In genomic region chr19:41127801-41128300, GRCh38 we compare ENCODE assay signal across 8 cellular contexts. TPM values are rescaled to one million over a fixed set of nuclear protein-coding genes. Genes with fewer than 3 reads are reported as not detected.
A peak's percentile ranks its signal among the peaks of the same experiment; 100 is the strongest.
DNase-seq lines count a peak whose midpoint lies in the region; ATAC-seq and TF ChIP-seq lines count a peak whose summit lies in the region.
"Not testable (repeated sequence)": the region's sequence is repeated elsewhere in the genome, so short reads cannot be mapped to it uniquely, and the experiment has no call there.

No MANE protein-coding gene starts in this region.

- TF ChIP-seq CTCF in HFFc6 (IDR thresholded peaks at IDR 0.05) (peak; percentile 42; the same call in 1 of the 2 replicates), neural crest cell (conservative IDR thresholded peaks at IDR 0.05) (peak; percentile 48)

- H3K4me3 Mint-ChIP-seq in HFFc6 = peak overlapping the region; percentile 50; the same call in 1 of the 2 replicates
- not testable (repeated sequence) for H3K4me3 Mint-ChIP-seq in neural crest cell

- intact Hi-C loops in Right ventricle myocardium inferior (cut with DNase I) = not testable (repeated sequence)

- H3K4me2 ChIP-seq in BLaER1 treated with 17β-estradiol and CSF1 and Interleukin-3, amounts not matched to agents 10 nM and 100 nM = peak overlapping the region; percentile 56 to 93 (median 74)

- not testable (repeated sequence) for H3K27ac ChIP-seq in BLaER1 treated with 17β-estradiol and CSF1 and Interleukin-3, amounts not matched to agents 10 nM and 100 nM

- H3K27me3 Mint-ChIP-seq in HFFc6 (ENCODE audit: insufficient read depth) (peaks cover 32% of the 10 kb centered on the region), neural crest cell (ENCODE audit: low read depth) (peaks cover 35% of the 10 kb centered on the region)

- not testable (repeated sequence) for H3K36me3 ChIP-seq in BLaER1 treated with 17β-estradiol and CSF1 and Interleukin-3, amounts not matched to agents 10 nM and 100 nM

- H3K36me3 Mint-ChIP-seq in HFFc6 (ENCODE audit: low read depth); neural crest cell (ENCODE audit: low read depth): not testable (repeated sequence)

- H3K4me3 ChIP-seq in BLaER1 treated with 17β-estradiol and CSF1 and Interleukin-3, amounts not matched to agents 10 nM and 100 nM = peak overlapping the region in 9 of 10 experiments; percentile 12 to 54 (median 41); a peak in 9 of 20 replicates

- peak; percentile 90 for ATAC-seq in Right ventricle myocardium inferior

- not testable (repeated sequence) for H3K27me3 ChIP-seq in BLaER1 treated with 17β-estradiol and CSF1 and Interleukin-3, amounts not matched to agents 10 nM and 100 nM

- H3K9ac ChIP-seq in BLaER1 treated with 17β-estradiol and CSF1 and Interleukin-3, amounts not matched to agents 10 nM and 100 nM = peak overlapping the region in 2 of 11 experiments; percentile 1 to 46; a peak in 2 of 22 replicates

- H3K27ac Mint-ChIP-seq in HFFc6; neural crest cell (ENCODE audit: unreplicated experiment): not testable (repeated sequence)

- not testable (repeated sequence) for H4K20me1 ChIP-seq in BLaER1 treated with 17β-estradiol and CSF1 and Interleukin-3, amounts not matched to agents 10 nM and 100 nM

- H3K9me3 Mint-ChIP-seq in HFFc6, neural crest cell: not testable (repeated sequence)

- H3K9me3 ChIP-seq in BLaER1 treated with 17β-estradiol and CSF1 and Interleukin-3, amounts not matched to agents 10 nM and 100 nM (replicated peaks in 1 of 11) = not testable (repeated sequence)

- not testable (repeated sequence) for H3K4me1 Mint-ChIP-seq in HFFc6 (ENCODE audit: low read depth); neural crest cell

- peaks cover 0 to 11% (median 8%) of the 10 kb centered on the region in 10 experiments; a peak in 11 of 20 replicates for H3K4me1 ChIP-seq in BLaER1 treated with 17β-estradiol and CSF1 and Interleukin-3, amounts not matched to agents 10 nM and 100 nM

- DNase-seq in HFFc6 (peak; percentile 20), NCI-H82 (lab: John Stamatoyannopoulos, UW) (peak; percentile 88), amniotic epithelial cell (ENCODE audit: low read depth) (peak; percentile 43), Right ventricle myocardium inferior (ENCODE audit: missing footprints) (peak; percentile 91), neural crest cell (ENCODE audit: low read depth, low spot score) (peak; percentile 46)
- DNase-seq in activated CD4-positive, alpha-beta T cell treated with anti-CD3 and anti-CD28 coated beads for 24 hours (ENCODE audit: low read depth in 2 of 2) = peak; percentile 44 to 72
- DNase-seq in stimulated activated CD8-positive, alpha-beta memory T cell treated with anti-CD3 and anti-CD28 coated beads, Interleukin-12 subunit alpha, Interleukin-12 subunit beta, amount 100 ng/mL, for 4 hours (ENCODE audit: low read depth) = peak; percentile 50

RNA-seq across cellular contexts. Expression of gene CYP2F1, which starts 13.6 kb away (rescaled TPM):
- total RNA-seq in HFFc6 (2021; fragmentation: NEBNext Ultra II Directional; extraction: Animal tissue kit (Norgen Biotek cat#: 25700)) = not detected
- total RNA-seq in Right ventricle myocardium inferior = not detected
- total RNA-seq in neural crest cell = not detected in 2 replicates

RNA-seq across cellular contexts. Expression of gene CYP2A13, which starts 39.6 kb away (rescaled TPM):
- total RNA-seq in HFFc6 (2021; fragmentation: NEBNext Ultra II Directional; extraction: Animal tissue kit (Norgen Biotek cat#: 25700)) = not detected
- total RNA-seq in Right ventricle myocardium inferior (not detected), neural crest cell (not detected in 2 replicates)

Comparison
In these comparisons a context has a peak if more than half of its experiments do, and no peak if none do; other contexts are left out.
1. DNase-seq: peak in every context shown above with its lines; median percentile 91 in Right ventricle myocardium inferior; 88 in NCI-H82; 58 in activated CD4-positive, alpha-beta T cell treated with anti-CD3 and anti-CD28 coated beads for 24 hours; 50 in stimulated activated CD8-positive, alpha-beta memory T cell treated with anti-CD3 and anti-CD28 coated beads, Interleukin-12 subunit alpha, Interleukin-12 subunit beta, amount 100 ng/mL, for 4 hours; 46 in neural crest cell; 43 in amniotic epithelial cell; 20 in HFFc6.